ENCODE assay signal across 8 cellular contexts in genomic region chr13:75365724-75366173, GRCh38.
DNase-seq lines count a peak whose midpoint lies in the region; ATAC-seq lines count a peak whose summit lies in the region.

No MANE protein-coding gene starts in this region.

- DNase-seq in ELR (ENCODE audit: low read depth) (peak; percentile 97), left colon (no peak), NCI-H146 treated with DMSO at 0.1 percent for 48 hours (lab: John Stamatoyannopoulos, UW; ENCODE audit: unreplicated experiment) (no peak), medulla oblongata (ENCODE audit: extremely low spot score) (no peak), NCI-H2227 treated with DMSO at 0.1 percent for 48 hours (lab: John Stamatoyannopoulos, UW) (no peak)
- DNase-seq in activated CD4-positive, alpha-beta memory T cell treated with anti-CD3 and anti-CD28 coated beads for 36 hours: peak; percentile 36

- peak overlapping the region; percentile 34 for H3K4me3 Mint-ChIP-seq in activated CD4-positive, alpha-beta memory T cell treated with anti-CD3 and anti-CD28 coated beads for 36 hours

- H3K9me3 Mint-ChIP-seq in activated CD4-positive, alpha-beta memory T cell treated with anti-CD3 and anti-CD28 coated beads for 36 hours: no peaks in the 10 kb centered on the region

- peaks cover 3% of the 10 kb centered on the region for H3K27me3 Mint-ChIP-seq in activated CD4-positive, alpha-beta memory T cell treated with anti-CD3 and anti-CD28 coated beads for 36 hours

- H3K36me3 Mint-ChIP-seq in activated CD4-positive, alpha-beta memory T cell treated with anti-CD3 and anti-CD28 coated beads for 36 hours: no peaks in the 10 kb centered on the region

- POLR2A ChIA-PET in activated CD4-positive, alpha-beta memory T cell treated with anti-CD3 and anti-CD28 coated beads for 36 hours (lab: Charles Lee): interaction anchor here (1.3 kb wide), 1 partner anchor 40 kb away, joined by 7 read pairs; no protein-coding TSS in a partner anchor

- peak; percentile 92 for ATAC-seq in GM19452 (IDR thresholded peaks at IDR 0.05; ENCODE audit: unreplicated experiment)
- peak; percentile 94 for ATAC-seq in HG03432 (IDR thresholded peaks at IDR 0.05; ENCODE audit: unreplicated experiment)
- peak; percentile 14 for ATAC-seq in left colon

- intact Hi-C loops in activated CD4-positive, alpha-beta memory T cell treated with anti-CD3 and anti-CD28 coated beads for 36 hours (cut with micrococcal nuclease): loop anchor here (1.0 to 10.0 kb wide), 8 partner anchors 20 to 1231 kb away; partner anchors contain the start of genes COMMD6, KLF12, LMO7 and UCHL3
- intact Hi-C loops in left colon (cut with DNase I, micrococcal nuclease): loop anchor here in 1 of 2 donors (10.0 kb wide), 1 partner anchor 179 kb away; the partner anchor contains the start of gene UCHL3

- CTCF ChIA-PET in activated CD4-positive, alpha-beta memory T cell treated with anti-CD3 and anti-CD28 coated beads for 36 hours (lab: Charles Lee): interaction anchor here (0.7 to 1.3 kb wide), 6 partner anchors 8 to 184 kb away, joined by 3 to 8 read pairs (median 3); partner anchors contain the start of gene UCHL3

- H3K4me1 Mint-ChIP-seq in activated CD4-positive, alpha-beta memory T cell treated with anti-CD3 and anti-CD28 coated beads for 36 hours (ENCODE audit: low read depth): peaks cover 36% of the 10 kb centered on the region

- H3K27ac Mint-ChIP-seq in activated CD4-positive, alpha-beta memory T cell treated with anti-CD3 and anti-CD28 coated beads for 36 hours: peak overlapping the region; percentile 76

Comparison
In these comparisons a context has a peak if more than half of its experiments do, and no peak if none do; other contexts are left out.
1. DNase-seq: peak in ELR (single experiment) and activated CD4-positive, alpha-beta memory T cell treated with anti-CD3 and anti-CD28 coated beads for 36 hours (single experiment); none in left colon (0 of 2), NCI-H146 treated with DMSO at 0.1 percent for 48 hours (single experiment), medulla oblongata (single experiment) and NCI-H2227 treated with DMSO at 0.1 percent for 48 hours (single experiment).
2. ATAC-seq: peak in every context shown above with its lines; median percentile 94 in HG03432; 92 in GM19452; 14 in left colon.